Comparison of ENCODE assay signal across 22 cellular contexts in genomic region chr4:92215471-92215870, GRCh38.
DNase-seq lines count a peak whose midpoint lies in the region; TF ChIP-seq lines count a peak whose summit lies in the region.
"Had no signal": no experiment of that assay in that cellular context is flagged by ENCODE, and none has a peak within 500 bp of the region (broad histone marks: within the 10 kb centered on the region; RNA-seq: fewer than 3 reads in every experiment).

No MANE protein-coding gene starts in this region.

- H3K27ac ChIP-seq in WERI-Rb-1: no peak overlapping the region
- H3K27ac ChIP-seq: A549; BLaER1 treated with 17β-estradiol and CSF1 and Interleukin-3, amounts not matched to agents 10 nM and 100 nM had no signal

- in situ Hi-C loops in G401 (cut with HindIII; ENCODE audit: low sequenced_read_pairs): no loop called here

- no peaks in the 10 kb centered on the region for H3K27me3 ChIP-seq in WERI-Rb-1 (ENCODE audit: insufficient read depth, low read depth, severe bottlenecking)
- H3K27me3 ChIP-seq: BE2C; BLaER1 treated with 17β-estradiol and CSF1 and Interleukin-3, amounts not matched to agents 10 nM and 100 nM had no signal

- H3K4me3 ChIP-seq in WERI-Rb-1 (ENCODE audit: low read depth, low read length): no peak overlapping the region
- H3K4me3 ChIP-seq: A549; BLaER1 treated with 17β-estradiol and CSF1 and Interleukin-3, amounts not matched to agents 10 nM and 100 nM; GM23338 had no signal

- no peaks in the 10 kb centered on the region for H3K36me3 ChIP-seq in WERI-Rb-1
- H3K36me3 ChIP-seq: BE2C; BLaER1 treated with 17β-estradiol and CSF1 and Interleukin-3, amounts not matched to agents 10 nM and 100 nM had no signal

- no peak for TF ChIP-seq CTCF in WERI-Rb-1 (IDR thresholded peaks at IDR 0.05; ENCODE audit: low read depth, low read length)

- peaks cover 5% of the 10 kb centered on the region for H3K9me3 ChIP-seq in WERI-Rb-1 (ENCODE audit: severe bottlenecking)
- H3K9me3 ChIP-seq: A549, BE2C had no signal

- DNase-seq in G401 (ENCODE audit: low spot score) (peak; percentile 81), NCI-H2171 treated with DMSO at 0.1 percent for 48 hours (lab: John Stamatoyannopoulos, UW) (peak; percentile 36), NCI-H69 (lab: John Stamatoyannopoulos, UW) (peak; percentile 7), WERI-Rb-1 (peak; percentile 44), DMS153 (lab: John Stamatoyannopoulos, UW) (no peak), DMS53 treated with DMSO at 0.1 percent for 48 hours (lab: John Stamatoyannopoulos, UW; ENCODE audit: unreplicated experiment) (no peak), NCI-H146 treated with DMSO at 0.1 percent for 48 hours (lab: John Stamatoyannopoulos, UW; ENCODE audit: unreplicated experiment) (no peak), iPS-NIHi11 (ENCODE audit: low spot score) (no peak)
- DNase-seq: 8988T; ACHN; AML-193; BE2C; Calu3; CD4-positive, alpha-beta memory T cell; COR-L47; DMS53; DND-41; GDM1; H9 had no signal

Comparison
In these comparisons a context has a peak if more than half of its experiments do, and no peak if none do; other contexts are left out.
1. DNase-seq: peak in G401 (single experiment), NCI-H2171 treated with DMSO at 0.1 percent for 48 hours (single experiment), NCI-H69 (single experiment) and WERI-Rb-1 (single experiment); none in DMS153 (single experiment), DMS53 treated with DMSO at 0.1 percent for 48 hours (single experiment), NCI-H146 treated with DMSO at 0.1 percent for 48 hours (single experiment) and iPS-NIHi11 (single experiment).